In the genomic region with DNA sequence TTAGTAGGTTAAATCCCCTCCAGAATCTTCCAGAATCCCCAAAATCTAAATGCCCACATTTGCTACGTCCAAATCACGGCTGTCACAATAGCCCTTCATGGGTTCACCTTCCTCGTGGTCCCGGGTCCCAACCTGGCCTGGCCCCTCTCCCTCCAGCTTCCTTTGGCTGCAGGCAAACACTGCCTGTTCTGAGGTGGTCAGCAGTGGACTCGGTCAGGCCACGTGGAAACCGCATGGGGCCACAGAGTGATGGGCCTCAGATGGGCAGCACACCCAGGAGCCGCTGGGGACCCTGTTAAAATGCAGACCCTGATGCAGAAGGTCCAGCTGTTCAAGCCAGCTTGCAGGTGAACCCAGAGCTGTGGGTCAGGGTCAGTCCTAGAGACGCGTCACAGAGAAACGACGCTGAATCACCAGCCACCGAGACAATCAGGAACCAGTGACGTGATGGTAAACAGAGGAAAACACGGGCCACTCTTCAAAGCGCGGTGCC, we compare ENCODE assay signal across 24 cellular contexts.
"Had no signal": no experiment of that assay in that cellular context is flagged by ENCODE, and none has a peak within 500 bp of the region (broad histone marks: within the 10 kb centered on the region; RNA-seq: fewer than 3 reads in every experiment).

No MANE protein-coding gene starts in this region.

- H3K9me3 Mint-ChIP-seq: memory B cell, type B pancreatic cell had no signal

- H3K4me1 ChIP-seq: colonic mucosa, esophagus muscularis mucosa, gastrocnemius medialis, heart right ventricle, left ventricle myocardium inferior, lower lobe of right lung, suprapubic skin, thyroid gland had no signal

- DNase-seq: cerebellar nuclear complex; colonic mucosa; dorsolateral prefrontal cortex; effector memory CD4-positive, alpha-beta T cell; gastrocnemius medialis; heart right ventricle; hypothalamus; left ventricle myocardium inferior; lower lobe of right lung; midbrain; right cardiac atrium; small intestine; stimulated activated CD4-positive, alpha-beta T cell treated with anti-CD3 and anti-CD28 coated beads, Interleukin-4, amount 100 ng/mL, for 1 hour; stimulated activated CD8-positive, alpha-beta memory T cell treated with anti-CD3 and anti-CD28 coated beads, Interleukin-4, amount 100 ng/mL, for 48 hours; stimulated activated naive CD8-positive, alpha-beta T cell treated with anti-CD3 and anti-CD28 coated beads, Interleukin-15, Interleukin-2, amounts not matched to agents 100 U/mL and 50 U/mL, for 24 hours; thyroid gland had no signal

- H3K27me3 ChIP-seq: colonic mucosa, gastrocnemius medialis, thyroid gland had no signal

- ATAC-seq: gastrocnemius medialis; heart right ventricle; lower lobe of right lung; right cardiac atrium; stimulated activated naive CD8-positive, alpha-beta T cell treated with anti-CD3 and anti-CD28 coated beads, Interleukin-15, Interleukin-2, amounts not matched to agents 100 U/mL and 50 U/mL, for 24 hours had no signal

- H3K4me3 Mint-ChIP-seq: memory B cell; nephron; stimulated activated effector memory CD8-positive, alpha-beta T cell treated with anti-CD3 and anti-CD28 coated beads, Interleukin-12 subunit alpha, Interleukin-12 subunit beta, amount 100 ng/mL, for 72 hours; type B pancreatic cell had no signal

- H3K36me3 ChIP-seq: colonic mucosa, esophagus muscularis mucosa, gastrocnemius medialis, heart right ventricle, left ventricle myocardium inferior, lower lobe of right lung, neutrophil, suprapubic skin, thyroid gland had no signal

- H3K27ac ChIP-seq: colonic mucosa, dorsolateral prefrontal cortex, epithelial cell of prostate, esophagus muscularis mucosa, gastrocnemius medialis, heart right ventricle, left ventricle myocardium inferior, lower lobe of right lung, neutrophil, suprapubic skin, thyroid gland had no signal

- H3K4me3 ChIP-seq: colonic mucosa, dorsolateral prefrontal cortex, esophagus muscularis mucosa, gastrocnemius medialis, heart right ventricle, left ventricle myocardium inferior, lower lobe of right lung, suprapubic skin, thyroid gland had no signal

- H3K27ac Mint-ChIP-seq: memory B cell, nephron, type B pancreatic cell had no signal

- H3K9me3 ChIP-seq: colonic mucosa, gastrocnemius medialis, lower lobe of right lung, neutrophil, suprapubic skin, thyroid gland had no signal

- H3K36me3 Mint-ChIP-seq: memory B cell; stimulated activated effector memory CD8-positive, alpha-beta T cell treated with anti-CD3 and anti-CD28 coated beads, Interleukin-12 subunit alpha, Interleukin-12 subunit beta, amount 100 ng/mL, for 72 hours; type B pancreatic cell had no signal

- H3K4me1 Mint-ChIP-seq: memory B cell, nephron had no signal
